ENCODE assay signal across 8 cellular contexts in the genomic region with DNA sequence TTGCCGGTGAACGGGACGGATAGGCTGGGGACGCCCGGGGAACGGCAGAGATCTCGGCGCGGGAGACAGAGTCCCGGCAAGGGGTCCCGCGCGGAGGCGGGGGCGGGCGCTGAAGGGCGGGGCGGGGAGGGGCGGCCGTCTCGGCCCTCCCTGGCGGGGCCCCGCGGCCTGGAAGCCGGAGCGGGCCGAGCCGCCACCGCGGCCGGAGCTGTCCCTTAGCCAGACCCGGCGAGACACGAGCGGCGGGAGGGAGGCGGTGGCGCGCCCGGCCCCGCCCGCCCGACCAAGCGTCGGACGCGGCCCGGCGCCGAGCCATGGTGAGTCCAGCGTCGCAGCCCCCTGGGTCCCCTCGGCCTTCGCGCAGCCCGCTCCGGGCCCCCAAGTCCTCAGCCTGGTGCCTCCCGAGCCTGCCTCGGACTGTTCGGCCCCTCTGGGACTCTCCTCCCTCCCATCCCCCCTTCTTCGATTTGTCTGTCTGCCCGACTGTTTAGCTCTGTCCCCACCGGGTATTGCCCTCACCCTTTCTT. TPM values are rescaled to one million over a fixed set of nuclear protein-coding genes. Genes with fewer than 3 reads are reported as not detected.
DNase-seq lines count a peak whose midpoint lies in the region; ATAC-seq and TF ChIP-seq lines count a peak whose summit lies in the region.

ARHGEF40 (plus strand) TSS at position 222 of the 527 bp plus-strand sequence; CDS start at position 315, 93 bp downstream.

- peak; percentile 61 for TF ChIP-seq POLR2A in right lobe of liver (IDR thresholded peaks at IDR 0.05)
- TF ChIP-seq POLR2A in stomach (IDR thresholded peaks at IDR 0.05), result no peak

- H3K27me3 ChIP-seq in BE2C (peaks cover 12% of the 10 kb centered on the region), H7 (ENCODE audit: control insufficient read depth, insufficient read depth, low read length) (peaks cover 7% of the 10 kb centered on the region), right lobe of liver (no peaks in the 10 kb centered on the region), stomach (peaks cover 0 to 19% (median 6%) of the 10 kb centered on the region in 3 donors)
- peaks cover 44% of the 10 kb centered on the region for H3K27me3 ChIP-seq in effector memory CD4-positive, alpha-beta T cell (replicated peaks; ENCODE audit: control insufficient read depth, insufficient read depth, low read length, poor library complexity, severe bottlenecking)

- peak within 1 kb of the TSS; percentile 84 for H3K4me3 ChIP-seq in BE2C (ENCODE audit: low read depth, low read length)
- peak within 1 kb of the TSS; percentile 86 for H3K4me3 ChIP-seq in H7 (ENCODE audit: insufficient read depth, low read depth, low read length)
- H3K4me3 ChIP-seq in effector memory CD4-positive, alpha-beta T cell (ENCODE audit: insufficient read depth, low read depth, low read length, poor library complexity, severe bottlenecking), result peak within 1 kb of the TSS; percentile 48
- H3K4me3 ChIP-seq in right lobe of liver, result peak within 1 kb of the TSS; percentile 73 to 75 (median 74)
- peak within 1 kb of the TSS; percentile 77 to 90 (median 80) for H3K4me3 ChIP-seq in stomach

- H3K9me3 ChIP-seq in BE2C (no peaks in the 10 kb centered on the region), right lobe of liver (no peaks in the 10 kb centered on the region), stomach (no peaks in the 10 kb centered on the region)
- H3K9me3 ChIP-seq in effector memory CD4-positive, alpha-beta T cell (ENCODE audit: control insufficient read depth, low read length), result no peaks in the 10 kb centered on the region

- no peak for TF ChIP-seq CTCF in BE2C (IDR thresholded peaks at IDR 0.05; ENCODE audit: low read depth, low read length)
- TF ChIP-seq CTCF in right lobe of liver (IDR thresholded peaks at IDR 0.05), result no peak
- TF ChIP-seq CTCF in stomach (IDR thresholded peaks at IDR 0.05), result no peak

- WGBS in right lobe of liver (ENCODE audit: insufficient coverage, low coverage, low lambda C conversion rate, missing lambda C conversion rate), result 0% methylated on average over 25 of the region's 63 CpGs
- 0 to 1% (median 0%) methylated on average over 20 to 63 of the region's 63 CpGs for WGBS in stomach, 5 donors

- H3K36me3 ChIP-seq in BE2C, result peaks cover 2% of the 10 kb centered on the region
- peaks cover 5% of the 10 kb centered on the region for H3K36me3 ChIP-seq in H7 (replicated peaks; ENCODE audit: control insufficient read depth, insufficient read depth, low read length)
- H3K36me3 ChIP-seq in effector memory CD4-positive, alpha-beta T cell (ENCODE audit: control insufficient read depth, insufficient read depth, low read length), result no peaks in the 10 kb centered on the region
- no peaks in the 10 kb centered on the region for H3K36me3 ChIP-seq in right lobe of liver
- H3K36me3 ChIP-seq in stomach, result peaks cover 4 to 26% (median 18%) of the 10 kb centered on the region in 4 donors

- peaks cover 12% of the 10 kb centered on the region; the same call in 1 of the 2 replicates for H3K4me1 ChIP-seq in BE2C
- H3K4me1 ChIP-seq in effector memory CD4-positive, alpha-beta T cell (ENCODE audit: control insufficient read depth, insufficient read depth, low read length, poor library complexity, severe bottlenecking), result peaks cover 35% of the 10 kb centered on the region
- H3K4me1 ChIP-seq in right lobe of liver, result peaks cover 0 to 25% (median 5%) of the 10 kb centered on the region in 4 donors
- peaks cover 37 to 53% (median 47%) of the 10 kb centered on the region in 4 donors for H3K4me1 ChIP-seq in stomach

- intact Hi-C loops in right lobe of liver (cut with DNase I) (no loop called here), stomach (cut with DNase I; ENCODE audit: low total_unique reads) (no loop called here)

- peak; percentile 70 for DNase-seq in BE2C
- peak; percentile 88 for DNase-seq in H7
- peak in 1 of 3 donors; percentile 9 for DNase-seq in effector memory CD4-positive, alpha-beta T cell
- DNase-seq in right lobe of liver, result peak; percentile 74 to 81 (median 77)
- peak; percentile 74 for DNase-seq in stomach

- ATAC-seq in SK-N-SH treated with all-trans-retinoic acid at 6 μM for 48 hours (peak; percentile 23), right lobe of liver (peak; percentile 50 to 79 (median 70)), GM18873 (IDR thresholded peaks at IDR 0.05; ENCODE audit: low FRiP score, unreplicated experiment) (no peak), GM18511 (IDR thresholded peaks at IDR 0.05; ENCODE audit: unreplicated experiment) (no peak)

- TF ChIP-seq EP300 in stomach (IDR thresholded peaks at IDR 0.05), result no peak

- H3K27ac ChIP-seq in effector memory CD4-positive, alpha-beta T cell (ENCODE audit: insufficient read depth, low read length, poor library complexity, severe bottlenecking), result no peak within 1 kb of the TSS
- peak within 1 kb of the TSS; percentile 65 to 72 (median 66) for H3K27ac ChIP-seq in right lobe of liver
- peak within 1 kb of the TSS; percentile 86 to 94 (median 91) for H3K27ac ChIP-seq in stomach

TF ChIP-seq in SK-N-SH treated with all-trans-retinoic acid at 6 μM for 48 hours, 23 proteins besides CTCF, POLR2A, EP300 and RAD21 (continues in another document):
- TF ChIP-seq CREB5 (CRISPR knock-in tag; IDR thresholded peaks at IDR 0.05; ENCODE audit: low read depth), result no peak
- no peak for TF ChIP-seq ZNF8 (CRISPR knock-in tag; IDR thresholded peaks at IDR 0.05)
- no peak for TF ChIP-seq GLIS3 (CRISPR knock-in tag; IDR thresholded peaks at IDR 0.05)
- TF ChIP-seq OSR1 (CRISPR knock-in tag; IDR thresholded peaks at IDR 0.05), result no peak
- TF ChIP-seq, protein P1, sequence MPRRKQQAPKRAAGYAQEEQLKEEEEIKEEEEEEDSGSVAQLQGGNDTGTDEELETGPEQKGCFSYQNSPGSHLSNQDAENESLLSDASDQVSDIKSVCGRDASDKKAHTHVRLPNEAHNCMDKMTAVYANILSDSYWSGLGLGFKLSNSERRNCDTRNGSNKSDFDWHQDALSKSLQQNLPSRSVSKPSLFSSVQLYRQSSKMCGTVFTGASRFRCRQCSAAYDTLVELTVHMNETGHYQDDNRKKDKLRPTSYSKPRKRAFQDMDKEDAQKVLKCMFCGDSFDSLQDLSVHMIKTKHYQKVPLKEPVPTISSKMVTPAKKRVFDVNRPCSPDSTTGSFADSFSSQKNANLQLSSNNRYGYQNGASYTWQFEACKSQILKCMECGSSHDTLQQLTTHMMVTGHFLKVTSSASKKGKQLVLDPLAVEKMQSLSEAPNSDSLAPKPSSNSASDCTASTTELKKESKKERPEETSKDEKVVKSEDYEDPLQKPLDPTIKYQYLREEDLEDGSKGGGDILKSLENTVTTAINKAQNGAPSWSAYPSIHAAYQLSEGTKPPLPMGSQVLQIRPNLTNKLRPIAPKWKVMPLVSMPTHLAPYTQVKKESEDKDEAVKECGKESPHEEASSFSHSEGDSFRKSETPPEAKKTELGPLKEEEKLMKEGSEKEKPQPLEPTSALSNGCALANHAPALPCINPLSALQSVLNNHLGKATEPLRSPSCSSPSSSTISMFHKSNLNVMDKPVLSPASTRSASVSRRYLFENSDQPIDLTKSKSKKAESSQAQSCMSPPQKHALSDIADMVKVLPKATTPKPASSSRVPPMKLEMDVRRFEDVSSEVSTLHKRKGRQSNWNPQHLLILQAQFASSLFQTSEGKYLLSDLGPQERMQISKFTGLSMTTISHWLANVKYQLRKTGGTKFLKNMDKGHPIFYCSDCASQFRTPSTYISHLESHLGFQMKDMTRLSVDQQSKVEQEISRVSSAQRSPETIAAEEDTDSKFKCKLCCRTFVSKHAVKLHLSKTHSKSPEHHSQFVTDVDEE (CRISPR knock-in tag; IDR thresholded peaks at IDR 0.05), result no peak
- TF ChIP-seq ISL1 (CRISPR knock-in tag; IDR thresholded peaks at IDR 0.05), result no peak
- TF ChIP-seq TCF4 (CRISPR knock-in tag; IDR thresholded peaks at IDR 0.05; ENCODE audit: borderline replicate concordance), result no peak
- TF ChIP-seq BACH2 (CRISPR knock-in tag; IDR thresholded peaks at IDR 0.05; ENCODE audit: borderline replicate concordance), result no peak
- TF ChIP-seq ARNTL (CRISPR knock-in tag; IDR thresholded peaks at IDR 0.05; ENCODE audit: borderline replicate concordance, low read depth), result no peak
- no peak for TF ChIP-seq CSRNP3 (CRISPR knock-in tag; IDR thresholded peaks at IDR 0.05)
- no peak for TF ChIP-seq SNAI2 (CRISPR knock-in tag; IDR thresholded peaks at IDR 0.05)
- TF ChIP-seq ESRRG (CRISPR knock-in tag; IDR thresholded peaks at IDR 0.05), result no peak
- no peak for TF ChIP-seq PPARA (CRISPR knock-in tag; IDR thresholded peaks at IDR 0.05; ENCODE audit: borderline replicate concordance)
- no peak for TF ChIP-seq ZFP30 (CRISPR knock-in tag; IDR thresholded peaks at IDR 0.05)
- no peak for TF ChIP-seq TOX (CRISPR knock-in tag; IDR thresholded peaks at IDR 0.05; ENCODE audit: borderline replicate concordance)
- TF ChIP-seq ZC3H10 (CRISPR knock-in tag; IDR thresholded peaks at IDR 0.05), result no peak

RNA-seq across cellular contexts. Expression of gene ARHGEF40, which starts in this region (rescaled TPM):
- 41.9 TPM for polyA plus RNA-seq in BE2C (2012; ENCODE audit: insufficient read depth, insufficient read length, low read depth)
- total RNA-seq in H7 (2014; rRNA removed; shearing (Covaris generic)), result 63.9 and 82.1 TPM in 2 replicates
- 10 to 100 TPM; 17.1 to 35.8 (median 25.1) TPM for total RNA-seq in right lobe of liver
- 100 to 1,000 TPM in 1 of 5 donors, 10 to 100 TPM in 4; 31.9 to 171 (median 36.7) TPM for total RNA-seq in stomach
- 10 to 100 TPM; 11.0 to 18.9 (median 18.5) TPM for polyA plus RNA-seq in stomach

Comparison
In these comparisons a context has a peak if more than half of its experiments do, and no peak if none do; other contexts are left out.
1. ATAC-seq: peak in SK-N-SH treated with all-trans-retinoic acid at 6 μM for 48 hours (single experiment) and right lobe of liver (4 of 4); none in GM18873 (single experiment) and GM18511 (single experiment).
2. Peak in every context shown above with its lines, with median percentiles within 50 percentile points of each other: H3K4me3 ChIP-seq.